ENCODE assay signal across 1 cellular context in the genomic region with DNA sequence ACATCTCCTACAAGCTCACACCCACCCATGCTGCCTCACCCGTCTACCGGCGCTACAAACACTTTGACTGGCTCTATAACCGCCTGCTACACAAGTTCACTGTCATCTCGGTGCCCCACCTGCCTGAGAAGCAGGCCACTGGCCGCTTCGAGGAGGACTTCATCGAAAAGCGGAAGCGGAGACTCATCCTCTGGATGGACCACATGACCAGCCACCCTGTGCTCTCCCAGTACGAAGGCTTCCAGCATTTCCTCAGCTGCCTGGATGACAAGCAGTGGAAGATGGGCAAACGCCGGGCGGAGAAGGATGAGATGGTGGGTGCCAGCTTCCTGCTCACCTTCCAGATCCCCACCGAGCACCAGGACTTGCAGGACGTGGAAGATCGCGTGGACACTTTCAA.
TF ChIP-seq lines count a peak whose summit lies in the region.

No MANE protein-coding gene starts in this region.

TF ChIP-seq in H1, 55 proteins besides CTCF, POLR2A, EP300 and RAD21:
- TF ChIP-seq CHD2 (IDR thresholded peaks at IDR 0.05; ENCODE audit: low read length) (no peak), SIRT6 (IDR thresholded peaks at IDR 0.05; ENCODE audit: low read length) (no peak), PHF8 (conservative IDR thresholded peaks at IDR 0.05; ENCODE audit: low read depth, low read length) (0 out of 2 replicates have a peak, but pooled peaks have one; percentile 24), SIN3A (conservative IDR thresholded peaks at IDR 0.05 in 1 of 2, IDR thresholded peaks at IDR 0.05 in 1 of 2; ENCODE audit: low read depth in 1 of 2, low read length in 2 of 2) (no peak), JUND (IDR thresholded peaks at IDR 0.05; ENCODE audit: low read length) (no peak), FOSL1 (IDR thresholded peaks at IDR 0.05; ENCODE audit: insufficient read depth, low read depth, low read length) (no peak), EZH2 (IDR thresholded peaks at IDR 0.05; ENCODE audit: low read depth, low read length, severe bottlenecking) (no peak), MAFK (IDR thresholded peaks at IDR 0.05; ENCODE audit: low read depth, low read length) (no peak)
TF ChIP-seq in H1: peak in this region for 1.
